In genomic region chr15:63243776-63244175, GRCh38 we compare ENCODE assay signal across 13 cellular contexts. TPM values are rescaled to one million over a fixed set of nuclear protein-coding genes. Genes with fewer than 3 reads are reported as not detected.
DNase-seq lines count a peak whose midpoint lies in the region; ATAC-seq and TF ChIP-seq lines count a peak whose summit lies in the region.
"Had no signal": no experiment of that assay in that cellular context is flagged by ENCODE, and none has a peak within 500 bp of the region (broad histone marks: within the 10 kb centered on the region; RNA-seq: fewer than 3 reads in every experiment).

No MANE protein-coding gene starts in this region.

- ATAC-seq in left ventricle myocardium superior = no peak
- ATAC-seq: WTC11 had no signal

- DNase-seq in right atrium auricular region (ENCODE audit: low spot score) = no peak
- DNase-seq in left ventricle myocardium superior = no peak
- DNase-seq in activated naive CD8-positive, alpha-beta T cell treated with anti-CD3 and anti-CD28 coated beads for 36 hours = no peak
- DNase-seq in uterus = no peak
- DNase-seq in putamen (ENCODE audit: low spot score) = no peak
- DNase-seq in UCSD-AML1 (lab: John Stamatoyannopoulos, UW; ENCODE audit: unreplicated experiment) = no peak
- no peak for DNase-seq in GOT3 (lab: John Stamatoyannopoulos, UW)
- DNase-seq: amniotic stem cell, islet precursor cell, NCI-H1417 treated with DMSO at 0.1 percent for 48 hours had no signal

- H3K36me3 ChIP-seq in right atrium auricular region = no peaks in the 10 kb centered on the region
- H3K36me3 ChIP-seq in muscle layer of colon (ENCODE audit: insufficient read depth, low read length) = no peaks in the 10 kb centered on the region
- H3K36me3 ChIP-seq in uterus = no peaks in the 10 kb centered on the region
- H3K36me3 ChIP-seq: prostate gland had no signal

- H3K4me3 Mint-ChIP-seq in activated naive CD8-positive, alpha-beta T cell treated with anti-CD3 and anti-CD28 coated beads for 36 hours = no peak overlapping the region
- H3K4me3 Mint-ChIP-seq: WTC11 had no signal

- H3K9me3 ChIP-seq in right atrium auricular region = no peaks in the 10 kb centered on the region
- no peaks in the 10 kb centered on the region for H3K9me3 ChIP-seq in muscle layer of colon (ENCODE audit: low read length)
- no peaks in the 10 kb centered on the region for H3K9me3 ChIP-seq in uterus
- H3K9me3 ChIP-seq: prostate gland had no signal

- H3K27me3 ChIP-seq in right atrium auricular region (no peaks in the 10 kb centered on the region), muscle layer of colon (ENCODE audit: control insufficient read depth in 1 of 2, insufficient read depth in 2 of 2, low read length in 2 of 2) (no peaks in the 10 kb centered on the region), uterus (no peaks in the 10 kb centered on the region)

- peaks cover 76% of the 10 kb centered on the region for H3K36me3 Mint-ChIP-seq in activated naive CD8-positive, alpha-beta T cell treated with anti-CD3 and anti-CD28 coated beads for 36 hours

- peak overlapping the region; percentile 86 for H3K27ac Mint-ChIP-seq in activated naive CD8-positive, alpha-beta T cell treated with anti-CD3 and anti-CD28 coated beads for 36 hours

- H3K4me3 ChIP-seq in right atrium auricular region (no peak overlapping the region), muscle layer of colon (ENCODE audit: low read depth in 1 of 2, low read length in 2 of 2) (no peak overlapping the region), uterus (no peak overlapping the region)
- H3K4me3 ChIP-seq: prostate gland had no signal

- no peaks in the 10 kb centered on the region for H3K27me3 Mint-ChIP-seq in activated naive CD8-positive, alpha-beta T cell treated with anti-CD3 and anti-CD28 coated beads for 36 hours

- H3K27ac ChIP-seq in right atrium auricular region (peak overlapping the region; percentile 54 to 59), muscle layer of colon (ENCODE audit: low read depth, low read length) (peak overlapping the region; percentile 56), uterus (peak overlapping the region; percentile 41 to 74)
- H3K27ac ChIP-seq: prostate gland had no signal

- H3K4me1 ChIP-seq in right atrium auricular region = peaks cover 0 to 44% of the 10 kb centered on the region in 2 donors
- H3K4me1 ChIP-seq in muscle layer of colon (ENCODE audit: insufficient read depth, low read length) = peaks cover 13% of the 10 kb centered on the region
- H3K4me1 ChIP-seq in uterus = no peaks in the 10 kb centered on the region
- H3K4me1 ChIP-seq: prostate gland had no signal

- TF ChIP-seq POLR2A in uterus (IDR thresholded peaks at IDR 0.05) = no peak

- TF ChIP-seq CTCF in right atrium auricular region (IDR thresholded peaks at IDR 0.05) (no peak), uterus (IDR thresholded peaks at IDR 0.05) (no peak)

- intact Hi-C loops in left ventricle myocardium superior (cut with micrococcal nuclease) (no loop called here), uterus (cut with DNase I; ENCODE audit: low total_unique reads) (no loop called here)

- H3K9ac ChIP-seq in muscle layer of colon (ENCODE audit: low read length) = no peak overlapping the region

- H3K4me1 Mint-ChIP-seq in activated naive CD8-positive, alpha-beta T cell treated with anti-CD3 and anti-CD28 coated beads for 36 hours = peaks cover 63% of the 10 kb centered on the region
- H3K4me1 Mint-ChIP-seq: WTC11 had no signal

- H3K9me3 Mint-ChIP-seq in activated naive CD8-positive, alpha-beta T cell treated with anti-CD3 and anti-CD28 coated beads for 36 hours = no peaks in the 10 kb centered on the region

RNA-seq across cellular contexts. Expression of gene APH1B, which starts 33.6 kb away (rescaled TPM):
- 1 to 10 TPM; 4.8 to 6.9 TPM for total RNA-seq in right atrium auricular region
- 5.6 TPM for total RNA-seq in left ventricle myocardium superior
- 1 to 10 TPM; 9.3 to 9.4 TPM for total RNA-seq in activated naive CD8-positive, alpha-beta T cell treated with anti-CD3 and anti-CD28 coated beads for 36 hours
- total RNA-seq in uterus = 10 to 100 TPM; 20.0 to 35.9 (median 27.2) TPM

RNA-seq across cellular contexts. Expression of gene RAB8B, which starts 54.4 kb away (rescaled TPM):
- total RNA-seq in right atrium auricular region (10 to 100 TPM; 10.2 to 19.3 TPM), left ventricle myocardium superior (9.1 TPM), uterus (100 to 1,000 TPM in 1 of 4 donors, 10 to 100 TPM in 3; 47.6 to 179 (median 67.1) TPM)
- total RNA-seq in activated naive CD8-positive, alpha-beta T cell treated with anti-CD3 and anti-CD28 coated beads for 36 hours = 100 to 1,000 TPM; 231 to 239 TPM
